In the genomic region with DNA sequence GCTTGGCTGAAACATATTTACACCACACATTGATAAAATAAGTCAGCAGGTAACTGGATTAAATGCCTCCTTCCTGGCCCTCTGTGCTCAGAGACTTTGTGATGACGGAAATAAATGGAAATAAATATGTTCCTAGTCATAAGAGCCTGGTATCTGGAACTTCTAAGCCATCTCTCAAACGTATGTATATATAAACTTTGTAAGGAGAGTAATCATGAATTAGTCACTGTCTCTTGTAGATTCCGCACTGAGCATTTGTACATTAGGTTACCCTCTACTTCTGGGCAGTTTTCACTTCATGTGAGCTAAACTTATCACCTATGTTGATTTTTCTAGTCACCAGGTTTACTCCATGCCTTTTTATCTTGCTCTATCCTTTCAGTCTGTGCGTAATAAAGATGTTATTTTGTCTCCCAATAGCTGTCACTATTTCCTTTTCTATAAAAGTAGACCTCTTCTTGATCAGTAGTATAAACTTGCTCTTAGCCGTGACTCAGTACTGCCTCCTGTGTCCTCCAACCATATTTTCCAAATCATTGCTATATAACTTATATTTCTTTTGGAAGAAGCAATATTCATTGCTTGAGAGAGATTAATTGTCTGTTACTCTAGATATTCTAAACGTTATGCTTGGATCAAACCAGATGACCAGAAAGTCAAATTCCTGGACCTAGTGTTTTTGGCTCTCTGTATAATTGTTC, we compare ENCODE assay signal across 15 cellular contexts. TPM values are rescaled to one million over a fixed set of nuclear protein-coding genes. Genes with fewer than 3 reads are reported as not detected.
DNase-seq lines count a peak whose midpoint lies in the region; ATAC-seq and TF ChIP-seq lines count a peak whose summit lies in the region.
"Had no signal": no experiment of that assay in that cellular context is flagged by ENCODE, and none has a peak within 500 bp of the region (broad histone marks: within the 10 kb centered on the region; RNA-seq: fewer than 3 reads in every experiment).

No MANE protein-coding gene starts in this region.

- H3K36me3 Mint-ChIP-seq in mesothelial cell of epicardium, result peaks cover 35% of the 10 kb centered on the region

- H3K27me3 Mint-ChIP-seq in mesothelial cell of epicardium (ENCODE audit: low read depth), result no peaks in the 10 kb centered on the region

- POLR2A ChIA-PET in AG04450 (lab: Yijun Ruan, JAX), result no interaction called here

- no peak overlapping the region for H3K4me2 ChIP-seq in Loucy (ENCODE audit: low read depth, low read length, poor library complexity, severe bottlenecking)
- no peak overlapping the region for H3K4me2 ChIP-seq in smooth muscle cell
- no peak overlapping the region for H3K4me2 ChIP-seq in MM.1S (ENCODE audit: low read depth, low read length)

- TF ChIP-seq POLR2A in ovary (IDR thresholded peaks at IDR 0.05), result no peak

- H3K4me1 Mint-ChIP-seq in mesothelial cell of epicardium, result peaks cover 21% of the 10 kb centered on the region

- ATAC-seq in GM21515 (IDR thresholded peaks at IDR 0.05; ENCODE audit: unreplicated experiment), result no peak
- ATAC-seq: activated CD8-positive, alpha-beta T cell treated with anti-CD3 and anti-CD28 coated beads, Interleukin-2, amount 10 ng/mL, durations not matched to agents 7 days and 5 days; Right ventricle myocardium inferior had no signal

- no peak for TF ChIP-seq EP300 in ovary (IDR thresholded peaks at IDR 0.05)

- H3K9ac ChIP-seq in Loucy (ENCODE audit: low read depth, low read length, poor library complexity, severe bottlenecking) (no peak overlapping the region), smooth muscle cell (ENCODE audit: low read depth) (no peak overlapping the region), MM.1S (ENCODE audit: low read length) (no peak overlapping the region)

- DNase-seq in AG04450 (ENCODE audit: low read depth, low spot score), result no peak
- peak; percentile 55 for DNase-seq in dermis blood vessel endothelial cell
- no peak for DNase-seq in mesothelial cell of epicardium (ENCODE audit: low spot score in 2 of 2, unreplicated experiment in 2 of 2)
- no peak for DNase-seq in smooth muscle cell (lab: John Stamatoyannopoulos, UW; ENCODE audit: unreplicated experiment)
- no peak for DNase-seq in MM.1S
- no peak for DNase-seq in ovary
- DNase-seq: activated CD8-positive, alpha-beta T cell treated with anti-CD3 and anti-CD28 coated beads, Interleukin-2, amount 10 ng/mL, durations not matched to agents 7 days and 5 days; erythroblast; NCI-H1436 treated with DMSO at 0.1 percent for 48 hours; NCI-H69 had no signal

- no peaks in the 10 kb centered on the region for H3K9me2 ChIP-seq in Loucy (replicated peaks; ENCODE audit: low read depth, low read length)
- no peaks in the 10 kb centered on the region for H3K9me2 ChIP-seq in MM.1S (replicated peaks; ENCODE audit: insufficient read depth, low read length)

- no peaks in the 10 kb centered on the region for H3K27me3 ChIP-seq in AG04450 (ENCODE audit: control insufficient read depth, insufficient read depth, low read length)
- no peaks in the 10 kb centered on the region for H3K27me3 ChIP-seq in Loucy (ENCODE audit: insufficient read depth, low read length, poor library complexity, severe bottlenecking)
- H3K27me3 ChIP-seq in smooth muscle cell (ENCODE audit: low read depth), result no peaks in the 10 kb centered on the region
- H3K27me3 ChIP-seq in MM.1S (replicated peaks; ENCODE audit: insufficient read depth, low read length), result no peaks in the 10 kb centered on the region
- no peaks in the 10 kb centered on the region for H3K27me3 ChIP-seq in ovary
- H3K27me3 ChIP-seq: tibial nerve had no signal

- H3F3A ChIP-seq in Loucy (ENCODE audit: low read depth) (no peaks in the 10 kb centered on the region), smooth muscle cell (ENCODE audit: low read depth) (peaks cover 4% of the 10 kb centered on the region), MM.1S (ENCODE audit: insufficient read depth, low read length) (peaks cover 4% of the 10 kb centered on the region; the same call in 1 of the 2 replicates)

- no peak overlapping the region for H3K4me3 ChIP-seq in AG04450 (ENCODE audit: low read depth, low read length)
- H3K4me3 ChIP-seq in Loucy (ENCODE audit: low read length, poor library complexity, severe bottlenecking), result no peak overlapping the region
- H3K4me3 ChIP-seq in smooth muscle cell, result no peak overlapping the region
- H3K4me3 ChIP-seq in MM.1S (ENCODE audit: low read length), result no peak overlapping the region
- H3K4me3 ChIP-seq in ovary, result no peak overlapping the region
- H3K4me3 ChIP-seq: tibial nerve had no signal

- CTCF ChIA-PET in AG04450 (lab: Charles Lee), result interaction anchor here (0.7 to 3.9 kb wide), 7 partner anchors 8 to 194 kb away, joined by 3 to 16 read pairs (median 8); no protein-coding TSS in a partner anchor

- peak; percentile 48 for TF ChIP-seq CTCF in AG04450 (IDR thresholded peaks at IDR 0.05; ENCODE audit: low read depth, low read length)
- TF ChIP-seq CTCF in Loucy (conservative IDR thresholded peaks at IDR 0.05; ENCODE audit: low read length), result peak; percentile 55
- peak; percentile 26 for TF ChIP-seq CTCF in mesothelial cell of epicardium (IDR thresholded peaks at IDR 0.05; ENCODE audit: unreplicated experiment)
- no peak for TF ChIP-seq CTCF in smooth muscle cell (IDR thresholded peaks at IDR 0.05; ENCODE audit: borderline replicate concordance, insufficient read depth, poor library complexity, severe bottlenecking)
- no peak for TF ChIP-seq CTCF in MM.1S (IDR thresholded peaks at IDR 0.05; ENCODE audit: low read length)
- no peak for TF ChIP-seq CTCF in ovary (IDR thresholded peaks at IDR 0.05)

- H4K20me1 ChIP-seq in Loucy (ENCODE audit: insufficient read depth, low read length, poor library complexity, severe bottlenecking) (no peaks in the 10 kb centered on the region), smooth muscle cell (ENCODE audit: low read depth) (no peaks in the 10 kb centered on the region), MM.1S (ENCODE audit: insufficient read depth, low read length) (no peaks in the 10 kb centered on the region)

- no peaks in the 10 kb centered on the region for H3K79me2 ChIP-seq in Loucy (ENCODE audit: insufficient read depth, low read length)
- no peaks in the 10 kb centered on the region for H3K79me2 ChIP-seq in smooth muscle cell (ENCODE audit: low read depth)
- no peaks in the 10 kb centered on the region for H3K79me2 ChIP-seq in MM.1S (ENCODE audit: low read length)

- no peak overlapping the region for H3K27ac ChIP-seq in AG04450 (ENCODE audit: low read depth, low read length)
- H3K27ac ChIP-seq in smooth muscle cell (ENCODE audit: low read depth), result no peak overlapping the region
- no peak overlapping the region for H3K27ac ChIP-seq in MM.1S (ENCODE audit: low read length)
- H3K27ac ChIP-seq in ovary, result no peak overlapping the region
- H3K27ac ChIP-seq: C4-2B, tibial nerve had no signal

- H3K9me3 Mint-ChIP-seq in mesothelial cell of epicardium, result no peaks in the 10 kb centered on the region

- peaks cover 10% of the 10 kb centered on the region; the same call in 1 of the 2 replicates for H3K36me3 ChIP-seq in Loucy (ENCODE audit: insufficient read depth, low read length)
- no peaks in the 10 kb centered on the region for H3K36me3 ChIP-seq in smooth muscle cell (ENCODE audit: low read depth)
- no peaks in the 10 kb centered on the region for H3K36me3 ChIP-seq in MM.1S (replicated peaks; ENCODE audit: insufficient read depth, low read length)
- H3K36me3 ChIP-seq in ovary, result no peaks in the 10 kb centered on the region

- H3K9me3 ChIP-seq in AG04450 (ENCODE audit: control insufficient read depth, insufficient read depth, low read length), result no peaks in the 10 kb centered on the region
- H3K9me3 ChIP-seq in Loucy (ENCODE audit: insufficient read depth, low read depth, low read length), result no peaks in the 10 kb centered on the region
- no peaks in the 10 kb centered on the region for H3K9me3 ChIP-seq in smooth muscle cell (replicated peaks; ENCODE audit: low read depth)
- no peaks in the 10 kb centered on the region for H3K9me3 ChIP-seq in MM.1S (replicated peaks; ENCODE audit: insufficient read depth, low read length)
- H3K9me3 ChIP-seq in ovary, result no peaks in the 10 kb centered on the region
- H3K9me3 ChIP-seq: tibial nerve had no signal

- peak overlapping the region; percentile 23 for H3K27ac Mint-ChIP-seq in mesothelial cell of epicardium
- H3K27ac Mint-ChIP-seq: activated CD8-positive, alpha-beta T cell treated with anti-CD3 and anti-CD28 coated beads, Interleukin-2, amount 10 ng/mL, durations not matched to agents 7 days and 5 days had no signal

- intact Hi-C loops in ovary (cut with DNase I), result no loop called here

- H3K4me3 Mint-ChIP-seq in mesothelial cell of epicardium, result no peak overlapping the region
- H3K4me3 Mint-ChIP-seq: activated CD8-positive, alpha-beta T cell treated with anti-CD3 and anti-CD28 coated beads, Interleukin-2, amount 10 ng/mL, durations not matched to agents 7 days and 5 days had no signal

- 91% methylated on average over 6 of the region's 6 CpGs for WGBS in smooth muscle cell (ENCODE audit: low lambda C conversion rate)
- WGBS in ovary, 3 donors, result 79 to 84% (median 82%) methylated on average over 6 of the region's 6 CpGs

- H2AFZ ChIP-seq in Loucy (ENCODE audit: low read length), result no peak overlapping the region
- H2AFZ ChIP-seq in smooth muscle cell (ENCODE audit: low read depth), result no peak overlapping the region
- no peak overlapping the region for H2AFZ ChIP-seq in MM.1S (ENCODE audit: low read length)

- H3K4me1 ChIP-seq in Loucy (ENCODE audit: insufficient read depth, low read length, poor library complexity, severe bottlenecking) (peaks cover 4% of the 10 kb centered on the region), smooth muscle cell (ENCODE audit: low read depth) (no peaks in the 10 kb centered on the region), MM.1S (ENCODE audit: low read length) (peaks cover 11% of the 10 kb centered on the region), ovary (ENCODE audit: insufficient read depth) (no peaks in the 10 kb centered on the region)

RNA-seq across cellular contexts. Expression of gene FEZ2, which starts 53.2 kb away (rescaled TPM):
- polyA plus RNA-seq in AG04450 (2011; rRNA removed) (67.5 and 87.5 TPM in 2 replicates), smooth muscle cell (17.7 and 23.2 TPM in 2 replicates), ovary (10 to 100 TPM; 28.9 to 70.9 TPM)
- polyA minus RNA-seq in AG04450 (2011; rRNA and poly(A)+ RNA removed), result 14.1 and 29.1 TPM in 2 replicates
- total RNA-seq in dermis blood vessel endothelial cell (103 and 115 TPM in 2 replicates), mesothelial cell of epicardium (60.4 to 64.6 TPM (median 64.5 TPM) in 3 replicates), smooth muscle cell (69.0 and 70.9 TPM in 2 replicates), ovary (10 to 100 TPM; 34.3 to 49.4 (median 41.3) TPM)

Comparison
In these comparisons a context has a peak if more than half of its experiments do, and no peak if none do; other contexts are left out.
1. CTCF ChIP-seq: peak in AG04450 (single experiment), Loucy (single experiment) and mesothelial cell of epicardium (single experiment); none in smooth muscle cell (single experiment), MM.1S (single experiment) and ovary (0 of 3).